In genomic region chr15:40108061-40108854, GRCh38 we compare ENCODE assay signal across 8 cellular contexts. TPM values are rescaled to one million over a fixed set of nuclear protein-coding genes. Genes with fewer than 3 reads are reported as not detected.
DNase-seq lines count a peak whose midpoint lies in the region; ATAC-seq and TF ChIP-seq lines count a peak whose summit lies in the region.

No MANE protein-coding gene starts in this region.

- ATAC-seq in left colon: peak; percentile 2
- ATAC-seq in HG02610 (IDR thresholded peaks at IDR 0.05; ENCODE audit: unreplicated experiment): no peak

- no TSS peak for BruUV-seq in mammary epithelial cell (replicated peaks; lab: Mats Ljungman, UMichigan)

- WGBS in mammary epithelial cell (ENCODE audit: low coverage, missing lambda C conversion rate): 3% methylated on average over 6 of the region's 47 CpGs

- peak overlapping the region; percentile 83 for H3K4me3 Mint-ChIP-seq in stimulated activated naive CD8-positive, alpha-beta T cell treated with anti-CD3 and anti-CD28 coated beads, Interleukin-15, Interleukin-2, amounts not matched to agents 100 ng/mL and 50 ng/mL, for 24 hours

- no peak for TF ChIP-seq POLR2A in NB4 (IDR thresholded peaks at IDR 0.05; ENCODE audit: extremely low read depth, insufficient read length)

- H3K4me2 ChIP-seq in mammary epithelial cell (ENCODE audit: insufficient read depth, low read depth, low read length): peak overlapping the region; percentile 99

- DNase-seq in activated T-cell treated with anti-CD3 and anti-CD28 coated beads for 48 hours (ENCODE audit: low read depth): peak; percentile 19
- DNase-seq in activated T-cell treated with anti-CD3 and anti-CD28 coated beads, Interleukin-2, amount 50 U/mL, for 1 hour: no peak
- no peak for DNase-seq in NB4 (ENCODE audit: low read depth)
- peak; percentile 38 for DNase-seq in mammary epithelial cell
- peak; percentile 67 to 71 for DNase-seq in left colon
- no peak for DNase-seq in NCI-H2107 (lab: John Stamatoyannopoulos, UW)

- H3K27me3 Mint-ChIP-seq in stimulated activated naive CD8-positive, alpha-beta T cell treated with anti-CD3 and anti-CD28 coated beads, Interleukin-15, Interleukin-2, amounts not matched to agents 100 ng/mL and 50 ng/mL, for 24 hours: peaks cover 11% of the 10 kb centered on the region

- H2AFZ ChIP-seq in mammary epithelial cell (ENCODE audit: low read depth, low read length): peak overlapping the region; percentile 92

- peaks cover 55% of the 10 kb centered on the region for H3K4me1 Mint-ChIP-seq in stimulated activated naive CD8-positive, alpha-beta T cell treated with anti-CD3 and anti-CD28 coated beads, Interleukin-15, Interleukin-2, amounts not matched to agents 100 ng/mL and 50 ng/mL, for 24 hours (ENCODE audit: low read depth)

- peaks cover 35% of the 10 kb centered on the region for H3K4me1 ChIP-seq in mammary epithelial cell (ENCODE audit: insufficient read depth, low read length)

- H3K9me3 ChIP-seq in mammary epithelial cell (replicated peaks; ENCODE audit: insufficient read depth, low read length): no peaks in the 10 kb centered on the region

- CTCF ChIA-PET in mammary epithelial cell (lab: Charles Lee; ENCODE audit: low non-redundant PET): no interaction called here

- peak overlapping the region; percentile 40 for H3K9ac ChIP-seq in mammary epithelial cell (ENCODE audit: insufficient read depth, low read length)

- H3K27me3 ChIP-seq in mammary epithelial cell (ENCODE audit: insufficient read depth, low read length): no peaks in the 10 kb centered on the region

- no peaks in the 10 kb centered on the region for H4K20me1 ChIP-seq in mammary epithelial cell (ENCODE audit: insufficient read depth, low read length)

- H3K79me2 ChIP-seq in mammary epithelial cell (ENCODE audit: insufficient read depth, low read length): no peaks in the 10 kb centered on the region

- peak overlapping the region; percentile 36 for H3K27ac Mint-ChIP-seq in stimulated activated naive CD8-positive, alpha-beta T cell treated with anti-CD3 and anti-CD28 coated beads, Interleukin-15, Interleukin-2, amounts not matched to agents 100 ng/mL and 50 ng/mL, for 24 hours

- TF ChIP-seq CTCF in NB4 (IDR thresholded peaks at IDR 0.05; ENCODE audit: low read depth, low read length): no peak
- no peak for TF ChIP-seq CTCF in mammary epithelial cell (conservative IDR thresholded peaks at IDR 0.05 in 1 of 2, IDR thresholded peaks at IDR 0.05 in 1 of 2; ENCODE audit: extremely low read depth in 1 of 2, insufficient read depth in 1 of 2, low read depth in 1 of 2, low read length in 2 of 2)

- no peaks in the 10 kb centered on the region for H3K36me3 Mint-ChIP-seq in stimulated activated naive CD8-positive, alpha-beta T cell treated with anti-CD3 and anti-CD28 coated beads, Interleukin-15, Interleukin-2, amounts not matched to agents 100 ng/mL and 50 ng/mL, for 24 hours (ENCODE audit: low read depth)

- H3K4me3 ChIP-seq in NB4 (ENCODE audit: low read depth, low read length) (peak overlapping the region; percentile 67), mammary epithelial cell (replicated peaks in 1 of 3; ENCODE audit: insufficient read depth in 1 of 3, low read depth in 2 of 3, low read length in 3 of 3) (peak overlapping the region; percentile 55 to 72 (median 67))

- in situ Hi-C loops in mammary epithelial cell (cut with MboI; ENCODE audit: low sequenced_read_pairs in 2 of 2): no loop called here

- intact Hi-C loops in mammary epithelial cell (cut with micrococcal nuclease) (loop anchor here (2.0 to 10.0 kb wide), 4 partner anchors 43 to 323 kb away; partner anchors contain the start of genes BUB1B and FSIP1), left colon (cut with DNase I, micrococcal nuclease) (loop anchor here in 1 of 2 donors (5.0 kb wide), 1 partner anchor 61 kb away; no protein-coding TSS in a partner anchor)

- no peaks in the 10 kb centered on the region for H3K9me3 Mint-ChIP-seq in stimulated activated naive CD8-positive, alpha-beta T cell treated with anti-CD3 and anti-CD28 coated beads, Interleukin-15, Interleukin-2, amounts not matched to agents 100 ng/mL and 50 ng/mL, for 24 hours

- dilution Hi-C loops in mammary epithelial cell (cut with HindIII; ENCODE audit: low sequenced_read_pairs): no loop called here

- H3K36me3 ChIP-seq in mammary epithelial cell (ENCODE audit: insufficient read depth, low read length): no peaks in the 10 kb centered on the region

- no peak overlapping the region for H3K27ac ChIP-seq in mammary epithelial cell (ENCODE audit: insufficient read depth, low read depth, low read length)

RNA-seq across cellular contexts. Expression of gene BMF, which starts 0.4 kb away (rescaled TPM):
- total RNA-seq in mammary epithelial cell (1 to 10 TPM; 1.5 to 2.2 TPM), left colon (10 to 100 TPM in 1 of 2 donors, 1 to 10 TPM in 1; 7.0 to 25.4 TPM)
- polyA plus RNA-seq in mammary epithelial cell: 0.22 TPM
- polyA minus RNA-seq in mammary epithelial cell: not detected

RNA-seq across cellular contexts. Expression of gene BUB1B, which starts 52.6 kb away (rescaled TPM):
- total RNA-seq in mammary epithelial cell: 10 to 100 TPM in 1 of 2 donors, 1 to 10 TPM in 1; 2.8 to 34.6 TPM
- polyA plus RNA-seq in mammary epithelial cell: 18.5 TPM
- polyA minus RNA-seq in mammary epithelial cell: 90.2 TPM
- total RNA-seq in left colon: 10 to 100 TPM in 1 of 2 donors, 1 to 10 TPM in 1; 2.9 to 10.4 TPM

Comparison
In these comparisons a context has a peak if more than half of its experiments do, and no peak if none do; other contexts are left out.
1. DNase-seq: peak in activated T-cell treated with anti-CD3 and anti-CD28 coated beads for 48 hours (single experiment), mammary epithelial cell (single experiment) and left colon (2 of 2); none in activated T-cell treated with anti-CD3 and anti-CD28 coated beads, Interleukin-2, amount 50 U/mL, for 1 hour (single experiment), NB4 (single experiment) and NCI-H2107 (single experiment).